Comparison of ENCODE assay signal across 8 cellular contexts in genomic region chr12:4307593-4308333, GRCh38. TPM values are rescaled to one million over a fixed set of nuclear protein-coding genes. Genes with fewer than 3 reads are reported as not detected.
DNase-seq lines count a peak whose midpoint lies in the region; ATAC-seq, FAIRE-seq and TF ChIP-seq lines count a peak whose summit lies in the region.

No MANE protein-coding gene starts in this region.

- no peaks in the 10 kb centered on the region for H3K9me3 Mint-ChIP-seq in activated naive CD4-positive, alpha-beta T cell treated with anti-CD3 and anti-CD28 coated beads, Interleukin-2, amount 50 U/mL, for 72 hours
- H3K9me3 Mint-ChIP-seq in activated naive CD4-positive, alpha-beta T cell treated with anti-CD3 and anti-CD28 coated beads, Interleukin-2, amount 10 ng/mL, durations not matched to agents 7 days and 5 days, result no peaks in the 10 kb centered on the region
- no peaks in the 10 kb centered on the region for H3K9me3 Mint-ChIP-seq in neural crest cell

- TF ChIP-seq CTCF in WERI-Rb-1 (IDR thresholded peaks at IDR 0.05; ENCODE audit: low read depth, low read length), result peak; percentile 78
- peak; percentile 97 for TF ChIP-seq CTCF in neural crest cell (conservative IDR thresholded peaks at IDR 0.05)

- CTCF ChIA-PET in activated naive CD4-positive, alpha-beta T cell treated with anti-CD3 and anti-CD28 coated beads, Interleukin-2, amount 10 ng/mL, durations not matched to agents 7 days and 5 days (lab: Charles Lee), result no interaction called here

- H3K27ac ChIP-seq in WERI-Rb-1, result peak overlapping the region; percentile 88

- no peaks in the 10 kb centered on the region for H3K27me3 Mint-ChIP-seq in activated naive CD4-positive, alpha-beta T cell treated with anti-CD3 and anti-CD28 coated beads, Interleukin-2, amount 10 ng/mL, durations not matched to agents 7 days and 5 days
- no peaks in the 10 kb centered on the region for H3K27me3 Mint-ChIP-seq in neural crest cell (ENCODE audit: low read depth)

- ATAC-seq in activated naive CD4-positive, alpha-beta T cell treated with anti-CD3 and anti-CD28 coated beads, Interleukin-2, amount 50 U/mL, for 72 hours, result peak; percentile 31 to 35
- ATAC-seq in HG03460 (IDR thresholded peaks at IDR 0.05; ENCODE audit: unreplicated experiment), result no peak

- DNase-seq in activated naive CD4-positive, alpha-beta T cell treated with anti-CD3 and anti-CD28 coated beads, Interleukin-2, amount 50 U/mL, for 72 hours (ENCODE audit: low spot score in 2 of 2), result no peak
- DNase-seq in activated naive CD4-positive, alpha-beta T cell treated with anti-CD3 and anti-CD28 coated beads, Interleukin-2, amount 10 ng/mL, durations not matched to agents 7 days and 5 days, result no peak
- DNase-seq in NCI-H1694 treated with DMSO at 0.1 percent for 48 hours (lab: John Stamatoyannopoulos, UW), result peak; percentile 73
- DNase-seq in WERI-Rb-1, result peak; percentile 98
- peak; percentile 33 to 77 for DNase-seq in frontal cortex (ENCODE audit: low spot score in 2 of 2)
- peak; percentile 66 for DNase-seq in neural crest cell (ENCODE audit: low read depth, low spot score)
- DNase-seq in NK-92 treated with Interleukin-12 subunit alpha and Interleukin-12 subunit beta, amount 100 ng/mL, for 24 hours (lab: John Stamatoyannopoulos, UW), result no peak

- H3K4me3 Mint-ChIP-seq in activated naive CD4-positive, alpha-beta T cell treated with anti-CD3 and anti-CD28 coated beads, Interleukin-2, amount 10 ng/mL, durations not matched to agents 7 days and 5 days, result no peak overlapping the region
- H3K4me3 Mint-ChIP-seq in neural crest cell, result peak overlapping the region; percentile 73

- no peaks in the 10 kb centered on the region for H3K27me3 ChIP-seq in WERI-Rb-1 (ENCODE audit: insufficient read depth, low read depth, severe bottlenecking)

- no peaks in the 10 kb centered on the region for H3K9me3 ChIP-seq in WERI-Rb-1 (ENCODE audit: severe bottlenecking)

- FAIRE-seq in frontal cortex (lab: Jason Lieb, UNC), result no peak

- peaks cover 7 to 8% of the 10 kb centered on the region in 2 donors for H3K36me3 Mint-ChIP-seq in activated naive CD4-positive, alpha-beta T cell treated with anti-CD3 and anti-CD28 coated beads, Interleukin-2, amount 50 U/mL, for 72 hours
- peaks cover 60% of the 10 kb centered on the region for H3K36me3 Mint-ChIP-seq in activated naive CD4-positive, alpha-beta T cell treated with anti-CD3 and anti-CD28 coated beads, Interleukin-2, amount 10 ng/mL, durations not matched to agents 7 days and 5 days
- H3K36me3 Mint-ChIP-seq in neural crest cell (ENCODE audit: low read depth), result peaks cover 3% of the 10 kb centered on the region

- peak overlapping the region; percentile 69 to 93 for H3K27ac Mint-ChIP-seq in activated naive CD4-positive, alpha-beta T cell treated with anti-CD3 and anti-CD28 coated beads, Interleukin-2, amount 50 U/mL, for 72 hours
- H3K27ac Mint-ChIP-seq in activated naive CD4-positive, alpha-beta T cell treated with anti-CD3 and anti-CD28 coated beads, Interleukin-2, amount 10 ng/mL, durations not matched to agents 7 days and 5 days, result no peak overlapping the region
- H3K27ac Mint-ChIP-seq in neural crest cell (ENCODE audit: unreplicated experiment), result no peak overlapping the region

- H3K4me1 Mint-ChIP-seq in activated naive CD4-positive, alpha-beta T cell treated with anti-CD3 and anti-CD28 coated beads, Interleukin-2, amount 10 ng/mL, durations not matched to agents 7 days and 5 days, result peaks cover 4% of the 10 kb centered on the region
- peaks cover 20% of the 10 kb centered on the region for H3K4me1 Mint-ChIP-seq in neural crest cell

- no peaks in the 10 kb centered on the region for H3K36me3 ChIP-seq in WERI-Rb-1

- peak overlapping the region; percentile 57 for H3K4me3 ChIP-seq in WERI-Rb-1 (ENCODE audit: low read depth, low read length)

RNA-seq across cellular contexts. Expression of gene TIGAR, which starts 13.2 kb away (rescaled TPM):
- total RNA-seq in activated naive CD4-positive, alpha-beta T cell treated with anti-CD3 and anti-CD28 coated beads, Interleukin-2, amount 50 U/mL, for 72 hours, result 10 to 100 TPM in 1 of 2 donors, 1 to 10 TPM in 1; 3.8 to 17.0 TPM
- total RNA-seq in frontal cortex, result 4.1 TPM
- 15.4 and 18.1 TPM in 2 replicates for total RNA-seq in neural crest cell

RNA-seq across cellular contexts. Expression of gene CCND2, which starts 34.2 kb away (rescaled TPM):
- 100 to 1,000 TPM; 266 to 571 TPM for total RNA-seq in activated naive CD4-positive, alpha-beta T cell treated with anti-CD3 and anti-CD28 coated beads, Interleukin-2, amount 50 U/mL, for 72 hours
- total RNA-seq in frontal cortex, result 161 TPM
- 186 TPM in 2 replicates for total RNA-seq in neural crest cell

Comparison
In these comparisons a context has a peak if more than half of its experiments do, and no peak if none do; other contexts are left out.
1. H3K27ac Mint-ChIP-seq: peak in activated naive CD4-positive, alpha-beta T cell treated with anti-CD3 and anti-CD28 coated beads, Interleukin-2, amount 50 U/mL, for 72 hours (2 of 2); none in activated naive CD4-positive, alpha-beta T cell treated with anti-CD3 and anti-CD28 coated beads, Interleukin-2, amount 10 ng/mL, durations not matched to agents 7 days and 5 days (single experiment) and neural crest cell (single experiment).
2. DNase-seq: peak in NCI-H1694 treated with DMSO at 0.1 percent for 48 hours (single experiment), WERI-Rb-1 (single experiment), frontal cortex (2 of 2) and neural crest cell (single experiment); none in activated naive CD4-positive, alpha-beta T cell treated with anti-CD3 and anti-CD28 coated beads, Interleukin-2, amount 50 U/mL, for 72 hours (0 of 2), activated naive CD4-positive, alpha-beta T cell treated with anti-CD3 and anti-CD28 coated beads, Interleukin-2, amount 10 ng/mL, durations not matched to agents 7 days and 5 days (single experiment) and NK-92 treated with Interleukin-12 subunit alpha and Interleukin-12 subunit beta, amount 100 ng/mL, for 24 hours (single experiment).